ENCODE assay signal across 5 cellular contexts in the genomic region with DNA sequence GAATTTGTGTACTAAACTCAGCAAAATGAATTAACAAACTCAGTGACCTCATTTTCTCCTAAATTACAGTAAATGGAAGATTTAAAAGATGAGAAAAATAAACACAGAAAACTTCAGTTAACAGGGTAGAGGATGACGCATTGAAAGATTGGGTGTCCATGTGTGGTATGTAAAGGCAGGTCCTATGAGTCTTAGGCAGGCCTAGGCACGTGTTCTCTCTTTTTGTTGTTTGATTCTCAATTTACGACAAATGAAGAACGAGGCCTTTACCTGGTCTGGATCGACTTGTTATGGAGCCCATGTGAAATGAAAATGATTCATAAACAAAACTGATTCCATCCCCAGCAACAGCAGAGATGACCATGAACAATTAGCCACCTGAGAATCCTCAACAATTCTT. TPM values are rescaled to one million over a fixed set of nuclear protein-coding genes. Genes with fewer than 3 reads are reported as not detected.
"Had no signal": no experiment of that assay in that cellular context is flagged by ENCODE, and none has a peak within 500 bp of the region (broad histone marks: within the 10 kb centered on the region; RNA-seq: fewer than 3 reads in every experiment).

No MANE protein-coding gene starts in this region.

RNA-seq across cellular contexts. Expression of gene RAB6C, which starts 37.2 kb away (rescaled TPM):
- total RNA-seq: GM23338, H9, HepG2, HT-29 had no signal
- polyA plus RNA-seq: GM23338, HepG2, IgD-negative memory B cell had no signal
